ENCODE assay signal across 8 cellular contexts in the genomic region with DNA sequence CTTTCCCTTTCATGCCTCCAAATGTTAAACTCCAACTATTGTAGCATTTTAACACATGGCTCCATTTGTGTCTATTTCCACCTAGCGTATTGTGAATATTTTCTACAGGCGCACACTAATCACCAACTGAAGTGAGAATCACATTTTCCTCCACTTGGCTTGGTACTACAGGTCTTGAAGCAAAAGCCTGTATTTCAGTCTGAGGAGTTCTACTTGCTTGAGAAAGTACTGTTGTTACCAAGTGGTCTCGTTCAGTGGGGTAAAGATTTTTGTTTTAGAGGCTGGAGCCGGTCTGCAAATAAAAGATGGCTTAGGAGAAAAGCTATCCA. TPM values are rescaled to one million over a fixed set of nuclear protein-coding genes. Genes with fewer than 3 reads are reported as not detected.
A peak's percentile ranks its signal among the peaks of the same experiment; 100 is the strongest.
DNase-seq lines count a peak whose midpoint lies in the region; ATAC-seq and TF ChIP-seq lines count a peak whose summit lies in the region.

No MANE protein-coding gene starts in this region.

- H3K9me3 ChIP-seq in SU-DHL-6 (ENCODE audit: insufficient read depth, low read length) (no peaks in the 10 kb centered on the region), gastroesophageal sphincter (no peaks in the 10 kb centered on the region), smooth muscle cell (replicated peaks; ENCODE audit: low read depth) (no peaks in the 10 kb centered on the region)

- peak overlapping the region; percentile 56 for H3K4me2 ChIP-seq in SU-DHL-6 (ENCODE audit: low read depth, low read length, poor library complexity, severe bottlenecking)
- H3K4me2 ChIP-seq in smooth muscle cell: peak overlapping the region; percentile 92

- H2AFZ ChIP-seq in SU-DHL-6 (ENCODE audit: low read depth, low read length, severe bottlenecking) (peak overlapping the region; percentile 83), smooth muscle cell (ENCODE audit: low read depth) (peak overlapping the region; percentile 86)

- TF ChIP-seq POLR2A in gastroesophageal sphincter (IDR thresholded peaks at IDR 0.05): no peak

- H3K9ac ChIP-seq in SU-DHL-6 (ENCODE audit: low read length): peak overlapping the region; percentile 92
- H3K9ac ChIP-seq in smooth muscle cell (ENCODE audit: low read depth): peak overlapping the region; percentile 25

- TF ChIP-seq CTCF in SU-DHL-6 (IDR thresholded peaks at IDR 0.05; ENCODE audit: insufficient read depth, low read length, poor library complexity, severe bottlenecking): no peak
- no peak for TF ChIP-seq CTCF in gastroesophageal sphincter (IDR thresholded peaks at IDR 0.05)
- TF ChIP-seq CTCF in smooth muscle cell (IDR thresholded peaks at IDR 0.05; ENCODE audit: borderline replicate concordance, insufficient read depth, poor library complexity, severe bottlenecking): no peak

- peak overlapping the region; percentile 90 for H3K4me3 ChIP-seq in SU-DHL-6 (ENCODE audit: insufficient read depth, low read length, poor library complexity, severe bottlenecking)
- peak overlapping the region; percentile 88 to 95 for H3K4me3 ChIP-seq in gastroesophageal sphincter
- peak overlapping the region; percentile 95 for H3K4me3 ChIP-seq in smooth muscle cell

- H3K27me3 ChIP-seq in SU-DHL-6 (ENCODE audit: low read length) (no peaks in the 10 kb centered on the region), gastroesophageal sphincter (no peaks in the 10 kb centered on the region), smooth muscle cell (ENCODE audit: low read depth) (no peaks in the 10 kb centered on the region)

- DNase-seq in smooth muscle cell (lab: John Stamatoyannopoulos, UW; ENCODE audit: unreplicated experiment) (no peak), NCI-H446 (lab: John Stamatoyannopoulos, UW) (no peak), dermis blood vessel endothelial cell (no peak)

- TF ChIP-seq EP300 in gastroesophageal sphincter (IDR thresholded peaks at IDR 0.05): no peak

- H3K79me2 ChIP-seq in SU-DHL-6 (ENCODE audit: insufficient read depth, low read length) (peaks cover 42% of the 10 kb centered on the region), smooth muscle cell (ENCODE audit: low read depth) (peaks cover 40% of the 10 kb centered on the region)

- H3K36me3 ChIP-seq in SU-DHL-6 (ENCODE audit: low read length) (peaks cover 5% of the 10 kb centered on the region; the same call in 1 of the 2 replicates), gastroesophageal sphincter (peaks cover 0 to 5% of the 10 kb centered on the region in 2 donors), smooth muscle cell (ENCODE audit: low read depth) (no peaks in the 10 kb centered on the region)

- H4K20me1 ChIP-seq in SU-DHL-6 (ENCODE audit: low read depth, low read length): no peaks in the 10 kb centered on the region
- peaks cover 19% of the 10 kb centered on the region for H4K20me1 ChIP-seq in smooth muscle cell (ENCODE audit: low read depth)

- no peak overlapping the region for H3K27ac ChIP-seq in SU-DHL-6 (ENCODE audit: low read depth, low read length)
- H3K27ac ChIP-seq in gastroesophageal sphincter: peak overlapping the region; percentile 92 to 97 (median 96)
- no peak overlapping the region for H3K27ac ChIP-seq in smooth muscle cell (ENCODE audit: low read depth)

- peaks cover 0 to 32% (median 4%) of the 10 kb centered on the region in 3 donors for H3K4me1 ChIP-seq in gastroesophageal sphincter
- H3K4me1 ChIP-seq in smooth muscle cell (ENCODE audit: low read depth): peaks cover 12% of the 10 kb centered on the region

- no peaks in the 10 kb centered on the region for H3K9me2 ChIP-seq in SU-DHL-6 (replicated peaks; ENCODE audit: insufficient read depth, low read length)

- ATAC-seq in GM18867 (IDR thresholded peaks at IDR 0.05; ENCODE audit: unreplicated experiment) (peak; percentile 12), HG02763 (IDR thresholded peaks at IDR 0.05; ENCODE audit: unreplicated experiment) (peak; percentile 5), gastroesophageal sphincter (peak; percentile 9), HG03097 (IDR thresholded peaks at IDR 0.05; ENCODE audit: low FRiP score, unreplicated experiment) (no peak)

- H3F3A ChIP-seq in SU-DHL-6 (ENCODE audit: insufficient read depth) (no peaks in the 10 kb centered on the region; the same call in 1 of the 2 replicates), smooth muscle cell (ENCODE audit: low read depth) (no peaks in the 10 kb centered on the region)

- 19 to 40% methylated on average over 1 to 4 of the region's 4 CpGs for WGBS in gastroesophageal sphincter (ENCODE audit: low coverage in 1 of 2), 2 donors
- WGBS in smooth muscle cell (ENCODE audit: low lambda C conversion rate): 41% methylated on average over 4 of the region's 4 CpGs

RNA-seq across cellular contexts. Expression of a gene that starts 0.6 kb away (rescaled TPM):
- total RNA-seq in gastroesophageal sphincter: 100 to 1,000 TPM; 117 to 161 (median 121) TPM
- 69.7 and 78.2 TPM in 2 replicates for total RNA-seq in smooth muscle cell
- polyA plus RNA-seq in smooth muscle cell: 3.3 and 4.6 TPM in 2 replicates
- 25.4 and 25.6 TPM in 2 replicates for total RNA-seq in dermis blood vessel endothelial cell

Comparison
In these comparisons a context has a peak if more than half of its experiments do, and no peak if none do; other contexts are left out.
1. H3K27ac ChIP-seq: peak in gastroesophageal sphincter (4 of 4); none in SU-DHL-6 (single experiment) and smooth muscle cell (single experiment).
2. Peak in every context shown above with its lines, with median percentiles within 50 percentile points of each other: H3K4me3 ChIP-seq.